In genomic region chr22:23716811-23717801, GRCh38 we compare ENCODE assay signal across 1 cellular context.
TF ChIP-seq lines count a peak whose summit lies in the region.

No MANE protein-coding gene starts in this region.

TF ChIP-seq in Ishikawa, 13 proteins besides CTCF, POLR2A, EP300 and RAD21 (continued from another document):
- TF ChIP-seq EGR1 (IDR thresholded peaks at IDR 0.05) (peak; percentile 64; the same call in 1 of the 2 replicates), TCF12 (IDR thresholded peaks at IDR 0.05; ENCODE audit: low read depth) (peak; percentile 62)
